Comparison of ENCODE assay signal across 10 cellular contexts in genomic region chr20:25017257-25017803, GRCh38. TPM values are rescaled to one million over a fixed set of nuclear protein-coding genes. Genes with fewer than 3 reads are reported as not detected.
DNase-seq lines count a peak whose midpoint lies in the region; ATAC-seq and TF ChIP-seq lines count a peak whose summit lies in the region.
"Had no signal": no experiment of that assay in that cellular context is flagged by ENCODE, and none has a peak within 500 bp of the region (broad histone marks: within the 10 kb centered on the region; RNA-seq: fewer than 3 reads in every experiment).

No MANE protein-coding gene starts in this region.

- H3K27me3 ChIP-seq in foreskin keratinocyte (no peaks in the 10 kb centered on the region), spleen (replicated peaks in 1 of 7) (no peaks in the 10 kb centered on the region)

- H3K36me3 Mint-ChIP-seq in activated naive CD4-positive, alpha-beta T cell treated with anti-CD3 and anti-CD28 coated beads, Interleukin-2, amount 50 U/mL, for 72 hours, result no peaks in the 10 kb centered on the region
- H3K36me3 Mint-ChIP-seq: activated naive CD8-positive, alpha-beta T cell had no signal

- H3K4me1 ChIP-seq in foreskin keratinocyte (no peaks in the 10 kb centered on the region), spleen (no peaks in the 10 kb centered on the region)

- no peak overlapping the region for H3K27ac ChIP-seq in foreskin keratinocyte
- H3K27ac ChIP-seq in spleen, result no peak overlapping the region

- intact Hi-C loops in spleen (cut with DNase I; ENCODE audit: low total_unique reads), result no loop called here

- no peak overlapping the region for H3K4me3 ChIP-seq in spleen
- H3K4me3 ChIP-seq: skin epidermis had no signal

- peaks cover 3 to 100% (median 76%) of the 10 kb centered on the region in 6 donors for H3K36me3 ChIP-seq in spleen

- H3K27ac Mint-ChIP-seq in activated naive CD4-positive, alpha-beta T cell treated with anti-CD3 and anti-CD28 coated beads, Interleukin-2, amount 50 U/mL, for 72 hours, result peak overlapping the region in 1 of 2 donors; percentile 44
- H3K27ac Mint-ChIP-seq: activated naive CD8-positive, alpha-beta T cell had no signal

- H3K9me3 ChIP-seq in spleen, result no peaks in the 10 kb centered on the region

- no peaks in the 10 kb centered on the region for H3K9me3 Mint-ChIP-seq in activated naive CD4-positive, alpha-beta T cell treated with anti-CD3 and anti-CD28 coated beads, Interleukin-2, amount 50 U/mL, for 72 hours

- DNase-seq in NCI-H526 (lab: John Stamatoyannopoulos, UW) (peak; percentile 92 to 97), foreskin keratinocyte (peak; percentile 77 to 89), spleen (peak; percentile 54), AG08396 (ENCODE audit: low spot score) (no peak), SHP77 (lab: John Stamatoyannopoulos, UW) (no peak)
- no peak for DNase-seq in activated naive CD4-positive, alpha-beta T cell treated with anti-CD3 and anti-CD28 coated beads, Interleukin-2, amount 50 U/mL, for 72 hours (ENCODE audit: low spot score in 2 of 2)
- DNase-seq: activated CD4-positive, alpha-beta T cell treated with anti-CD3 and anti-CD28 coated beads for 1 hour had no signal

- no peak; the same call in 1 of the 2 replicates for TF ChIP-seq RAD21 in Ishikawa (IDR thresholded peaks at IDR 0.05; ENCODE audit: low read depth)

- TF ChIP-seq EP300 in Ishikawa (IDR thresholded peaks at IDR 0.05; ENCODE audit: borderline replicate concordance), result peak; percentile 90

- TF ChIP-seq POLR2A in spleen (IDR thresholded peaks at IDR 0.05), result no peak

- TF ChIP-seq CTCF in foreskin keratinocyte (conservative IDR thresholded peaks at IDR 0.05) (peak; percentile 19), spleen (IDR thresholded peaks at IDR 0.05 in 8 of 11, conservative IDR thresholded peaks at IDR 0.05 in 3 of 11) (no peak)

- WGBS in spleen, 5 donors, result 88 to 91% (median 90%) methylated on average over 12 to 14 of the region's 14 CpGs

- ATAC-seq in foreskin keratinocyte, result peak; percentile 99
- ATAC-seq in activated naive CD4-positive, alpha-beta T cell treated with anti-CD3 and anti-CD28 coated beads, Interleukin-2, amount 50 U/mL, for 72 hours, result no peak

TF ChIP-seq in Ishikawa, 13 proteins besides CTCF, POLR2A, EP300 and RAD21:
- TF ChIP-seq TCF12 (IDR thresholded peaks at IDR 0.05; ENCODE audit: low read depth), result peak; percentile 99
- TF ChIP-seq YY1 (IDR thresholded peaks at IDR 0.05; ENCODE audit: low read depth), result peak; percentile 37; the same call in 1 of the 2 replicates
- peak; percentile 93 for TF ChIP-seq NFIC (IDR thresholded peaks at IDR 0.05)
- peak; percentile 50 for TF ChIP-seq USF1 (IDR thresholded peaks at IDR 0.05)
- TF ChIP-seq ZBTB7A (IDR thresholded peaks at IDR 0.05; ENCODE audit: low read depth), result peak; percentile 98
- peak; percentile 77 for TF ChIP-seq FOXM1 (IDR thresholded peaks at IDR 0.05; ENCODE audit: borderline replicate concordance, low read depth)
- TF ChIP-seq TAF1 (IDR thresholded peaks at IDR 0.05; ENCODE audit: low read depth), result no peak
- TF ChIP-seq MAX (IDR thresholded peaks at IDR 0.05), result peak; percentile 85
- TF ChIP-seq CREB1 (IDR thresholded peaks at IDR 0.05; ENCODE audit: low read depth), result no peak
- no peak for TF ChIP-seq REST (IDR thresholded peaks at IDR 0.05; ENCODE audit: low read depth)
- TF ChIP-seq CEBPB (IDR thresholded peaks at IDR 0.05), result peak; percentile 96
- no peak for TF ChIP-seq EGR1 (IDR thresholded peaks at IDR 0.05)
- peak; percentile 95 for TF ChIP-seq TEAD4 (IDR thresholded peaks at IDR 0.05)

RNA-seq across cellular contexts. Expression of gene APMAP, which starts 24.8 kb away (rescaled TPM):
- total RNA-seq in foreskin keratinocyte (67.8 and 70.8 TPM in 2 replicates), spleen (100 to 1,000 TPM in 1 of 7 donors, 10 to 100 TPM in 6; 57.9 to 104 (median 78.8) TPM)
- polyA plus RNA-seq in foreskin keratinocyte (62.4 and 67.2 TPM in 2 replicates), spleen (10 to 100 TPM; 26.5 to 36.0 (median 31.5) TPM)
- total RNA-seq in activated naive CD4-positive, alpha-beta T cell treated with anti-CD3 and anti-CD28 coated beads, Interleukin-2, amount 50 U/mL, for 72 hours, result 10 to 100 TPM; 33.7 to 57.6 TPM

RNA-seq across cellular contexts. Expression of gene ACSS1, which starts 40.6 kb away (rescaled TPM):
- total RNA-seq in foreskin keratinocyte (4.6 and 4.7 TPM in 2 replicates), spleen (10 to 100 TPM; 34.0 to 50.8 (median 41.3) TPM)
- polyA plus RNA-seq in foreskin keratinocyte (4.0 and 4.1 TPM in 2 replicates), spleen (10 to 100 TPM; 20.3 to 26.8 (median 26.3) TPM)
- total RNA-seq in activated naive CD4-positive, alpha-beta T cell treated with anti-CD3 and anti-CD28 coated beads, Interleukin-2, amount 50 U/mL, for 72 hours, result 10 to 100 TPM in 1 of 2 donors, 1 to 10 TPM in 1; 5.5 to 11.3 TPM

Comparison
In these comparisons a context has a peak if more than half of its experiments do, and no peak if none do; other contexts are left out.
1. DNase-seq: peak in NCI-H526 (2 of 2), foreskin keratinocyte (2 of 2) and spleen (single experiment); none in AG08396 (single experiment), activated naive CD4-positive, alpha-beta T cell treated with anti-CD3 and anti-CD28 coated beads, Interleukin-2, amount 50 U/mL, for 72 hours (0 of 2) and SHP77 (0 of 2).